26 cellular contexts compared by ENCODE assay signal in genomic region chr14:100860556-100861187, GRCh38. TPM values are rescaled to one million over a fixed set of nuclear protein-coding genes. Genes with fewer than 3 reads are reported as not detected.
DNase-seq lines count a peak whose midpoint lies in the region; ATAC-seq and TF ChIP-seq lines count a peak whose summit lies in the region.
"Had no signal": no experiment of that assay in that cellular context is flagged by ENCODE, and none has a peak within 500 bp of the region (broad histone marks: within the 10 kb centered on the region; RNA-seq: fewer than 3 reads in every experiment).

No MANE protein-coding gene starts in this region.

- H3K4me3 Mint-ChIP-seq in activated T-helper 2 cell treated with anti-CD3 and anti-CD28 coated beads, Interferon-gamma antibody, Interleukin-2, Interleukin-4, amounts not matched to agents 10 μg/mL and 5 μg/mL and 100 μg/mL, durations not matched to agents 14 hours and 24 hours and 36 hours (ENCODE audit: low read depth): no peak overlapping the region
- H3K4me3 Mint-ChIP-seq: CD4-positive, CD25-positive, alpha-beta regulatory T cell; GM23338; H9 had no signal

- H3K36me3 ChIP-seq in lower lobe of right lung: no peaks in the 10 kb centered on the region

- intact Hi-C loops in lower lobe of right lung (cut with DNase I) (no loop called here), posterior vena cava (cut with DNase I) (no loop called here)
- intact Hi-C loops in activated T-helper 2 cell treated with anti-CD3 and anti-CD28 coated beads, Interferon-gamma antibody, Interleukin-2, Interleukin-4, amounts not matched to agents 10 μg/mL and 5 μg/mL and 100 μg/mL, durations not matched to agents 14 hours and 24 hours and 36 hours (cut with micrococcal nuclease): no loop called here

- DNase-seq in NCI-H510A treated with DMSO at 0.1 percent for 48 hours (lab: John Stamatoyannopoulos, UW) (peak; percentile 17), NCI-H510A (lab: John Stamatoyannopoulos, UW) (no peak), NCI-H69 (lab: John Stamatoyannopoulos, UW) (peak; percentile 15), lower lobe of right lung (peak; percentile 36), posterior vena cava (ENCODE audit: low spot score) (peak; percentile 74), T-helper 1 cell (no peak), DMS114 treated with DMSO at 0.1 percent for 48 hours (lab: John Stamatoyannopoulos, UW; ENCODE audit: unreplicated experiment) (no peak)
- DNase-seq in activated T-helper 2 cell treated with anti-CD3 and anti-CD28 coated beads, Interferon-gamma antibody, Interleukin-2, Interleukin-4, amounts not matched to agents 10 μg/mL and 5 μg/mL and 100 μg/mL, durations not matched to agents 14 hours and 24 hours and 36 hours (ENCODE audit: low spot score): no peak
- DNase-seq: 8988T; CD4-positive, CD25-positive, alpha-beta regulatory T cell; DMS79 treated with DMSO at 0.1 percent for 48 hours; GF-D8; H9; Kasumi-1; MV-4-11; NCI-H1105; NCI-H2029 treated with DMSO at 0.1 percent for 48 hours; NCI-H226; NCI-H524; NCI-H82; NK-92 treated with Interleukin-12 subunit alpha and Interleukin-12 subunit beta, amount 100 ng/mL, for 24 hours; PC-3 had no signal

- H3K4me1 Mint-ChIP-seq in activated T-helper 2 cell treated with anti-CD3 and anti-CD28 coated beads, Interferon-gamma antibody, Interleukin-2, Interleukin-4, amounts not matched to agents 10 μg/mL and 5 μg/mL and 100 μg/mL, durations not matched to agents 14 hours and 24 hours and 36 hours (ENCODE audit: low read depth): no peaks in the 10 kb centered on the region
- H3K4me1 Mint-ChIP-seq: CD4-positive, CD25-positive, alpha-beta regulatory T cell; GM23338; H9 had no signal

- no peak for ATAC-seq in lower lobe of right lung
- ATAC-seq: GM23338, K562, PC-3 had no signal

- H3K4me3 ChIP-seq in lower lobe of right lung: no peak overlapping the region
- H3K4me3 ChIP-seq: GM23338, K562, SJSA1 had no signal

- H3K27me3 ChIP-seq in lower lobe of right lung (ENCODE audit: low read depth): peaks cover 7% of the 10 kb centered on the region
- H3K27me3 ChIP-seq: SJSA1 had no signal

- no peaks in the 10 kb centered on the region for H3K4me1 ChIP-seq in lower lobe of right lung
- H3K4me1 ChIP-seq: SJSA1 had no signal

- H3K9me3 ChIP-seq in lower lobe of right lung: no peaks in the 10 kb centered on the region
- H3K9me3 ChIP-seq: SJSA1 had no signal

- H3K36me3 Mint-ChIP-seq in activated T-helper 2 cell treated with anti-CD3 and anti-CD28 coated beads, Interferon-gamma antibody, Interleukin-2, Interleukin-4, amounts not matched to agents 10 μg/mL and 5 μg/mL and 100 μg/mL, durations not matched to agents 14 hours and 24 hours and 36 hours (ENCODE audit: low read depth): no peaks in the 10 kb centered on the region
- H3K36me3 Mint-ChIP-seq: CD4-positive, CD25-positive, alpha-beta regulatory T cell had no signal

- H3K27ac ChIP-seq in lower lobe of right lung: no peak overlapping the region
- H3K27ac ChIP-seq: SJSA1 had no signal

- no peak overlapping the region for H3K27ac Mint-ChIP-seq in activated T-helper 2 cell treated with anti-CD3 and anti-CD28 coated beads, Interferon-gamma antibody, Interleukin-2, Interleukin-4, amounts not matched to agents 10 μg/mL and 5 μg/mL and 100 μg/mL, durations not matched to agents 14 hours and 24 hours and 36 hours
- H3K27ac Mint-ChIP-seq: CD4-positive, CD25-positive, alpha-beta regulatory T cell; GM23338 had no signal

- no peaks in the 10 kb centered on the region for H3K9me3 Mint-ChIP-seq in activated T-helper 2 cell treated with anti-CD3 and anti-CD28 coated beads, Interferon-gamma antibody, Interleukin-2, Interleukin-4, amounts not matched to agents 10 μg/mL and 5 μg/mL and 100 μg/mL, durations not matched to agents 14 hours and 24 hours and 36 hours
- H3K9me3 Mint-ChIP-seq: H9 had no signal

- no peak for TF ChIP-seq CTCF in lower lobe of right lung (IDR thresholded peaks at IDR 0.05)

- H3K27me3 Mint-ChIP-seq in activated T-helper 2 cell treated with anti-CD3 and anti-CD28 coated beads, Interferon-gamma antibody, Interleukin-2, Interleukin-4, amounts not matched to agents 10 μg/mL and 5 μg/mL and 100 μg/mL, durations not matched to agents 14 hours and 24 hours and 36 hours (ENCODE audit: low read depth): no peaks in the 10 kb centered on the region

RNA-seq across cellular contexts. Expression of gene MEG3, which starts 34.8 kb away (rescaled TPM):
- total RNA-seq in lower lobe of right lung (16.6 TPM), posterior vena cava (10 to 100 TPM; 56.2 to 99.4 TPM)
- total RNA-seq in activated T-helper 2 cell treated with anti-CD3 and anti-CD28 coated beads, Interferon-gamma antibody, Interleukin-2, Interleukin-4, amounts not matched to agents 10 μg/mL and 5 μg/mL and 100 μg/mL, durations not matched to agents 14 hours and 24 hours and 36 hours: not detected in 2 replicates
- total RNA-seq: GM23338, HT1080, PC-3 had no signal

RNA-seq across cellular contexts. Expression of gene RTL1, which starts 42.9 kb away (rescaled TPM):
- total RNA-seq in lower lobe of right lung: not detected
- total RNA-seq in posterior vena cava: not detected
- total RNA-seq in activated T-helper 2 cell treated with anti-CD3 and anti-CD28 coated beads, Interferon-gamma antibody, Interleukin-2, Interleukin-4, amounts not matched to agents 10 μg/mL and 5 μg/mL and 100 μg/mL, durations not matched to agents 14 hours and 24 hours and 36 hours: not detected in 2 replicates
- total RNA-seq: CD4-positive, CD25-positive, alpha-beta regulatory T cell; GM23338; H9; K562; PC-3; SJSA1 had no signal

Comparison
In these comparisons a context has a peak if more than half of its experiments do, and no peak if none do; other contexts are left out.
1. DNase-seq: peak in NCI-H510A treated with DMSO at 0.1 percent for 48 hours (single experiment), NCI-H69 (single experiment), lower lobe of right lung (single experiment) and posterior vena cava (single experiment); none in NCI-H510A (single experiment), T-helper 1 cell (0 of 5), DMS114 treated with DMSO at 0.1 percent for 48 hours (single experiment) and activated T-helper 2 cell treated with anti-CD3 and anti-CD28 coated beads, Interferon-gamma antibody, Interleukin-2, Interleukin-4, amounts not matched to agents 10 μg/mL and 5 μg/mL and 100 μg/mL, durations not matched to agents 14 hours and 24 hours and 36 hours (single experiment).
2. RNA of gene MEG3, which starts 34.8 kb away (total RNA-seq): 56.2 to 99.4 TPM in posterior vena cava and 16.6 TPM in lower lobe of right lung (single experiment); not detected in activated T-helper 2 cell treated with anti-CD3 and anti-CD28 coated beads, Interferon-gamma antibody, Interleukin-2, Interleukin-4, amounts not matched to agents 10 μg/mL and 5 μg/mL and 100 μg/mL, durations not matched to agents 14 hours and 24 hours and 36 hours; every median in the first group is over 10 times any median in the second.